In genomic region chr2:48380989-48381625, GRCh38 we compare ENCODE assay signal across 23 cellular contexts.
"Had no signal": no experiment of that assay in that cellular context is flagged by ENCODE, and none has a peak within 500 bp of the region (broad histone marks: within the 10 kb centered on the region; RNA-seq: fewer than 3 reads in every experiment).

No MANE protein-coding gene starts in this region.

- H3K27me3 ChIP-seq: neutrophil, pancreas, right atrium auricular region, upper lobe of left lung had no signal

- H3K4me3 ChIP-seq: coronary artery, pancreas, psoas muscle, right atrium auricular region, upper lobe of left lung had no signal

- ATAC-seq: activated CD4-positive, alpha-beta T cell treated with anti-CD3 and anti-CD28 coated beads for 36 hours; left colon; pancreas; psoas muscle; T-cell had no signal

- H3K36me3 ChIP-seq: pancreas had no signal

- H3K4me1 ChIP-seq: pancreas, psoas muscle, right atrium auricular region had no signal

- DNase-seq: activated B cell treated with CpG ODN at 0.5 μM for 24 hours; activated CD4-positive, alpha-beta T cell treated with anti-CD3 and anti-CD28 coated beads for 36 hours; activated CD4-positive, alpha-beta T cell treated with anti-CD3 and anti-CD28 coated beads, Interleukin-2, amount 50 U/mL, for 4 hours; activated naive CD4-positive, alpha-beta T cell treated with anti-CD3 and anti-CD28 coated beads for 36 hours; activated naive CD8-positive, alpha-beta T cell treated with anti-CD3 and anti-CD28 coated beads, Interleukin-2, amount 10 ng/mL, durations not matched to agents 7 days and 5 days; activated T-cell treated with anti-CD3 and anti-CD28 coated beads, Interleukin-2, amount 50 U/mL, for 48 hours; amygdala; cerebellar nuclear complex; endodermal cell; foreskin melanocyte; glutamatergic neuron; hypothalamus; left colon; mesenchymal stem cell; pancreas; psoas muscle; stimulated activated CD4-positive, alpha-beta T cell treated with anti-CD3 and anti-CD28 coated beads, Interleukin-4, amount 100 ng/mL, for 24 hours; stimulated activated naive CD4-positive, alpha-beta T cell treated with Interleukin-2 at 50 U/mL for 16 hours; T-cell; upper lobe of left lung had no signal

- H3K9me3 ChIP-seq: neutrophil, pancreas, psoas muscle, right atrium auricular region, upper lobe of left lung had no signal

- H3K27ac ChIP-seq: coronary artery, pancreas, psoas muscle, right atrium auricular region, upper lobe of left lung had no signal
